20 cellular contexts compared by ENCODE assay signal in genomic region chr17:48177816-48178215, GRCh38.
"Had no signal": no experiment of that assay in that cellular context is flagged by ENCODE, and none has a peak within 500 bp of the region (broad histone marks: within the 10 kb centered on the region; RNA-seq: fewer than 3 reads in every experiment).

No MANE protein-coding gene starts in this region.

- DNase-seq: activated CD4-positive, alpha-beta T cell treated with anti-CD3 and anti-CD28 coated beads, Interleukin-2, amount 10 ng/mL, durations not matched to agents 7 days and 5 days; activated CD8-positive, alpha-beta T cell treated with anti-CD3 and anti-CD28 coated beads, Interleukin-2, amount 10 ng/mL, durations not matched to agents 7 days and 5 days; activated naive CD4-positive, alpha-beta T cell treated with Interleukin-2 at 50 U/mL for 16 hours; activated naive CD8-positive, alpha-beta T cell treated with anti-CD3 and anti-CD28 coated beads, Interleukin-2, amount 10 ng/mL, durations not matched to agents 7 days and 5 days; activated T-cell treated with anti-CD3 and anti-CD28 coated beads, Interleukin-2, amount 50 U/mL, for 24 hours; central memory CD4-positive, alpha-beta T cell; dorsolateral prefrontal cortex; foreskin fibroblast; left cardiac atrium; mesenchymal stem cell; naive thymus-derived CD4-positive, alpha-beta T cell; right lobe of liver; stimulated activated CD4-positive, alpha-beta T cell treated with anti-CD3 and anti-CD28 coated beads, Interleukin-4, amount 100 ng/mL, for 1 hour; stomach; trophoblast cell had no signal

- H3K9me3 ChIP-seq: body of pancreas, neutrophil, right lobe of liver, stomach had no signal

- H3K4me1 ChIP-seq: body of pancreas, parathyroid adenoma, right lobe of liver, stomach had no signal

- H3K36me3 ChIP-seq: neutrophil, right lobe of liver, stomach had no signal

- H3K27me3 ChIP-seq: body of pancreas, right lobe of liver had no signal

- H3K27ac ChIP-seq: body of pancreas, dorsolateral prefrontal cortex, hepatocyte, neutrophil, parathyroid adenoma, right lobe of liver, stomach had no signal

- H3K4me3 ChIP-seq: body of pancreas, dorsolateral prefrontal cortex, hepatocyte, right lobe of liver, smooth muscle cell, stomach had no signal
